In the genomic region with DNA sequence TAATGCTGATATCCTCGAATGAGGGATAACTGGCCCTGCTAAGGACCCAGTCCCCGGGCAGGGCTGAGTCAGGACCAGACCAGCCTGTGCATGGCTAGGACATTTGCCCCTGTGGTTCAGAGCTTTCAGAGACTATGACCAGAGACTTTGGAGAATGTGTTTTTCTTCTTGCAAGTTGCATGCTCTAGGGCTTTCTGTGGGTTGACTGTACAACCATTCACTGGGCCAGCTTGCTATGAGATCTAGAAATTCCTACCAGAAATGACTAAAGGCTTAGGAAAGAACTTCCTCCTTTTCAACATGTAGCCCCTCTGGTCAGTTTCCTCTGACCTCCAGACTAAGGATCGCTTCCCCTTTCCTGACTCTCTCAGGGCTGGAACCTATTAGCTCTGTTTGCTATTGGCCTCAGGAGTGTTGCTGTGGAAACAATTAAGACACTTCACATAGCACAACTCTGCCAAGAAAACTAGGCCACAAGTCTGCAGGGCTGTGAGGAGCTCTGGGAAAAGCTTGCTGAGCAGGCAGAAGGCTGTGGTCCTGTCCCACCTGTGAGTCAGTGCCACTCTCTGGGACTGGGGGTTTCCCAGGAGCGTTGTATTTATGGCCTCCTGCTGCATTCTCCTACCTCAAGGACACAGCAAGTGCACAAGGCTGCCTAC, we compare ENCODE assay signal across 2 cellular contexts.
TF ChIP-seq lines count a peak whose summit lies in the region.

No MANE protein-coding gene starts in this region.

TF ChIP-seq in liver, 16 proteins besides CTCF, POLR2A, EP300 and RAD21:
- TF ChIP-seq HNF4A (conservative IDR thresholded peaks at IDR 0.05) (no peak), YY1 (IDR thresholded peaks at IDR 0.05) (no peak), FOXA2 (IDR thresholded peaks at IDR 0.05) (no peak), RXRA (IDR thresholded peaks at IDR 0.05) (no peak), NR2F2 (IDR thresholded peaks at IDR 0.05) (peak; percentile 56)

TF ChIP-seq in HepG2, 621 proteins besides CTCF, POLR2A, EP300 and RAD21:
- no peak for TF ChIP-seq ZNF501 (CRISPR knock-in tag; IDR thresholded peaks at IDR 0.05)
- no peak for TF ChIP-seq ZNF432 (CRISPR knock-in tag; IDR thresholded peaks at IDR 0.05; ENCODE audit: borderline replicate concordance)
TF ChIP-seq in HepG2: peak in this region for 0.
